8 cellular contexts compared by ENCODE assay signal in genomic region chr17:35254107-35254802, GRCh38. TPM values are rescaled to one million over a fixed set of nuclear protein-coding genes. Genes with fewer than 3 reads are reported as not detected.
A peak's percentile ranks its signal among the peaks of the same experiment; 100 is the strongest.
DNase-seq lines count a peak whose midpoint lies in the region; ATAC-seq and TF ChIP-seq lines count a peak whose summit lies in the region.

No MANE protein-coding gene starts in this region.

- no peaks in the 10 kb centered on the region for H3K27me3 ChIP-seq in foreskin keratinocyte

- H3K4me1 ChIP-seq in foreskin keratinocyte = peaks cover 8% of the 10 kb centered on the region

- TF ChIP-seq CTCF in foreskin keratinocyte (conservative IDR thresholded peaks at IDR 0.05) = no peak

- ATAC-seq in foreskin keratinocyte (peak; percentile 86), HG03108 (IDR thresholded peaks at IDR 0.05; ENCODE audit: unreplicated experiment) (no peak), GM21528 (IDR thresholded peaks at IDR 0.05; ENCODE audit: low FRiP score, unreplicated experiment) (no peak)

- peak; percentile 93 for DNase-seq in ELR (ENCODE audit: low read depth)
- peak; percentile 20 for DNase-seq in SKM-1 (lab: John Stamatoyannopoulos, UW; ENCODE audit: unreplicated experiment)
- DNase-seq in foreskin keratinocyte = peak; percentile 65 to 79
- DNase-seq in renal cortical epithelial cell (ENCODE audit: low read depth) = peak; percentile 98
- no peak for DNase-seq in effector CD4-positive, alpha-beta T cell
- DNase-seq in NCI-H187 treated with DMSO at 0.1 percent for 48 hours (lab: John Stamatoyannopoulos, UW) = no peak

- no peak overlapping the region for H3K27ac ChIP-seq in foreskin keratinocyte

RNA-seq across cellular contexts. Expression of gene SLFN5, which starts 11.4 kb away (rescaled TPM):
- total RNA-seq in foreskin keratinocyte (23.5 and 69.3 TPM in 2 replicates), renal cortical epithelial cell (67.4 and 82.7 TPM in 2 replicates)
- 3.3 and 8.0 TPM in 2 replicates for polyA plus RNA-seq in foreskin keratinocyte

Comparison
In these comparisons a context has a peak if more than half of its experiments do, and no peak if none do; other contexts are left out.
1. DNase-seq: peak in ELR (single experiment), SKM-1 (single experiment), foreskin keratinocyte (2 of 2) and renal cortical epithelial cell (single experiment); none in effector CD4-positive, alpha-beta T cell (single experiment) and NCI-H187 treated with DMSO at 0.1 percent for 48 hours (single experiment).